1 cellular context compared by ENCODE assay signal in the genomic region with DNA sequence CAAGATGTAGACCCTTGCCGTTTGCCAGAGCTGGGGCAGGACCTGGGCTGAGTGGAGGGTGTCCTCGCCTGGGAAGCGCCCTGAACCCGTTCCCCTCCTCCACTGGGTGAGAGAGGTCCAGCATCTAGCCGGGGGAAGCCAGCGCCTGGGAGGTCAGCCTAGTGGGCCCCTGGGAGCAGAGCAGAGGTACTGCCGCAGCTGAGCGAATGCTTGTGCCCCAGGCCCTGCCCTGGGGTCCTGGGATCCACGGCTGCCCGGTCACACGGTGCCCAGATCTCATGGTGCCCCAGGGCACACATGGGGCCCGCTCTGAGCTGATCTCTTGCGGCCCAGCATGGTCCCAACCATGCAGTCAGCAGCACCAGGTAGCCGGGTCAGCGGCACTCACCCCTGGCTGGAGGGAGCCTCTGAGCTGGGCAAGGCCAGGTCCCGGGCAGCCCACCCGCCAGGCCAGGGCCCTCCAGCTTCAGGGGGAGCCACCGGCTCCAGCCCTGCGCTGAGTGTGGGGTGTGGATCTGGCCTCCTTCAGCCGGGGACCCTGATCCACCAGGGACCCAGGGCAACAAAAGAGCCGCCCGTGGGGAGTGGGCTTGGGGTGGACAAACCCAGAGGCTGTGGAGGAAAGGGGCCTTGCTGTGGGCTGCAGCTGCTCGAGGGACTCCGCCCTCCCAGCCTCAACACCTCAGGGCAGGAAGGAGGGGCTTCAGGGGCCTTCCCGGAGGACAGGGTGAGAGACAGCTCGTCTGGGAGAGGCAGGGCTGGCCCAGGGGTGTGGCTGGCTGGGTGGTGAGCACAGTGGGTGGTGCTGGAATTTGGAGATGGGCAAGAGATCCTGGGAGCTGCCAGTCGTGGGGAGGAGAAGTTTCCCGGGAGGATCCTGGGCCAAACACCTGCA.
TF ChIP-seq lines count a peak whose summit lies in the region.

No MANE protein-coding gene starts in this region.

TF ChIP-seq in HEK293, 187 proteins besides CTCF, POLR2A, EP300 and RAD21 (continued from another document):
- TF ChIP-seq, protein P1, sequence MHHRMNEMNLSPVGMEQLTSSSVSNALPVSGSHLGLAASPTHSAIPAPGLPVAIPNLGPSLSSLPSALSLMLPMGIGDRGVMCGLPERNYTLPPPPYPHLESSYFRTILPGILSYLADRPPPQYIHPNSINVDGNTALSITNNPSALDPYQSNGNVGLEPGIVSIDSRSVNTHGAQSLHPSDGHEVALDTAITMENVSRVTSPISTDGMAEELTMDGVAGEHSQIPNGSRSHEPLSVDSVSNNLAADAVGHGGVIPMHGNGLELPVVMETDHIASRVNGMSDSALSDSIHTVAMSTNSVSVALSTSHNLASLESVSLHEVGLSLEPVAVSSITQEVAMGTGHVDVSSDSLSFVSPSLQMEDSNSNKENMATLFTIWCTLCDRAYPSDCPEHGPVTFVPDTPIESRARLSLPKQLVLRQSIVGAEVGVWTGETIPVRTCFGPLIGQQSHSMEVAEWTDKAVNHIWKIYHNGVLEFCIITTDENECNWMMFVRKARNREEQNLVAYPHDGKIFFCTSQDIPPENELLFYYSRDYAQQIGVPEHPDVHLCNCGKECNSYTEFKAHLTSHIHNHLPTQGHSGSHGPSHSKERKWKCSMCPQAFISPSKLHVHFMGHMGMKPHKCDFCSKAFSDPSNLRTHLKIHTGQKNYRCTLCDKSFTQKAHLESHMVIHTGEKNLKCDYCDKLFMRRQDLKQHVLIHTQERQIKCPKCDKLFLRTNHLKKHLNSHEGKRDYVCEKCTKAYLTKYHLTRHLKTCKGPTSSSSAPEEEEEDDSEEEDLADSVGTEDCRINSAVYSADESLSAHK (tag by site-specific recombination; IDR thresholded peaks at IDR 0.05), result no peak
- TF ChIP-seq, protein P2, sequence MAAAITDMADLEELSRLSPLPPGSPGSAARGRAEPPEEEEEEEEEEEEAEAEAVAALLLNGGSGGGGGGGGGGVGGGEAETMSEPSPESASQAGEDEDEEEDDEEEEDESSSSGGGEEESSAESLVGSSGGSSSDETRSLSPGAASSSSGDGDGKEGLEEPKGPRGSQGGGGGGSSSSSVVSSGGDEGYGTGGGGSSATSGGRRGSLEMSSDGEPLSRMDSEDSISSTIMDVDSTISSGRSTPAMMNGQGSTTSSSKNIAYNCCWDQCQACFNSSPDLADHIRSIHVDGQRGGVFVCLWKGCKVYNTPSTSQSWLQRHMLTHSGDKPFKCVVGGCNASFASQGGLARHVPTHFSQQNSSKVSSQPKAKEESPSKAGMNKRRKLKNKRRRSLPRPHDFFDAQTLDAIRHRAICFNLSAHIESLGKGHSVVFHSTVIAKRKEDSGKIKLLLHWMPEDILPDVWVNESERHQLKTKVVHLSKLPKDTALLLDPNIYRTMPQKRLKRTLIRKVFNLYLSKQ (tag by site-specific recombination; IDR thresholded peaks at IDR 0.05; ENCODE audit: borderline replicate concordance), result no peak
- TF ChIP-seq KLF1 (tag by site-specific recombination; IDR thresholded peaks at IDR 0.05), result peak; percentile 81
- TF ChIP-seq, protein P3, sequence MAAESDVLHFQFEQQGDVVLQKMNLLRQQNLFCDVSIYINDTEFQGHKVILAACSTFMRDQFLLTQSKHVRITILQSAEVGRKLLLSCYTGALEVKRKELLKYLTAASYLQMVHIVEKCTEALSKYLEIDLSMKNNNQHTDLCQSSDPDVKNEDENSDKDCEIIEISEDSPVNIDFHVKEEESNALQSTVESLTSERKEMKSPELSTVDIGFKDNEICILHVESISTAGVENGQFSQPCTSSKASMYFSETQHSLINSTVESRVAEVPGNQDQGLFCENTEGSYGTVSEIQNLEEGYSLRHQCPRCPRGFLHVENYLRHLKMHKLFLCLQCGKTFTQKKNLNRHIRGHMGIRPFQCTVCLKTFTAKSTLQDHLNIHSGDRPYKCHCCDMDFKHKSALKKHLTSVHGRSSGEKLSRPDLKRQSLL (tag by site-specific recombination; IDR thresholded peaks at IDR 0.05), result no peak
- TF ChIP-seq, protein P4, sequence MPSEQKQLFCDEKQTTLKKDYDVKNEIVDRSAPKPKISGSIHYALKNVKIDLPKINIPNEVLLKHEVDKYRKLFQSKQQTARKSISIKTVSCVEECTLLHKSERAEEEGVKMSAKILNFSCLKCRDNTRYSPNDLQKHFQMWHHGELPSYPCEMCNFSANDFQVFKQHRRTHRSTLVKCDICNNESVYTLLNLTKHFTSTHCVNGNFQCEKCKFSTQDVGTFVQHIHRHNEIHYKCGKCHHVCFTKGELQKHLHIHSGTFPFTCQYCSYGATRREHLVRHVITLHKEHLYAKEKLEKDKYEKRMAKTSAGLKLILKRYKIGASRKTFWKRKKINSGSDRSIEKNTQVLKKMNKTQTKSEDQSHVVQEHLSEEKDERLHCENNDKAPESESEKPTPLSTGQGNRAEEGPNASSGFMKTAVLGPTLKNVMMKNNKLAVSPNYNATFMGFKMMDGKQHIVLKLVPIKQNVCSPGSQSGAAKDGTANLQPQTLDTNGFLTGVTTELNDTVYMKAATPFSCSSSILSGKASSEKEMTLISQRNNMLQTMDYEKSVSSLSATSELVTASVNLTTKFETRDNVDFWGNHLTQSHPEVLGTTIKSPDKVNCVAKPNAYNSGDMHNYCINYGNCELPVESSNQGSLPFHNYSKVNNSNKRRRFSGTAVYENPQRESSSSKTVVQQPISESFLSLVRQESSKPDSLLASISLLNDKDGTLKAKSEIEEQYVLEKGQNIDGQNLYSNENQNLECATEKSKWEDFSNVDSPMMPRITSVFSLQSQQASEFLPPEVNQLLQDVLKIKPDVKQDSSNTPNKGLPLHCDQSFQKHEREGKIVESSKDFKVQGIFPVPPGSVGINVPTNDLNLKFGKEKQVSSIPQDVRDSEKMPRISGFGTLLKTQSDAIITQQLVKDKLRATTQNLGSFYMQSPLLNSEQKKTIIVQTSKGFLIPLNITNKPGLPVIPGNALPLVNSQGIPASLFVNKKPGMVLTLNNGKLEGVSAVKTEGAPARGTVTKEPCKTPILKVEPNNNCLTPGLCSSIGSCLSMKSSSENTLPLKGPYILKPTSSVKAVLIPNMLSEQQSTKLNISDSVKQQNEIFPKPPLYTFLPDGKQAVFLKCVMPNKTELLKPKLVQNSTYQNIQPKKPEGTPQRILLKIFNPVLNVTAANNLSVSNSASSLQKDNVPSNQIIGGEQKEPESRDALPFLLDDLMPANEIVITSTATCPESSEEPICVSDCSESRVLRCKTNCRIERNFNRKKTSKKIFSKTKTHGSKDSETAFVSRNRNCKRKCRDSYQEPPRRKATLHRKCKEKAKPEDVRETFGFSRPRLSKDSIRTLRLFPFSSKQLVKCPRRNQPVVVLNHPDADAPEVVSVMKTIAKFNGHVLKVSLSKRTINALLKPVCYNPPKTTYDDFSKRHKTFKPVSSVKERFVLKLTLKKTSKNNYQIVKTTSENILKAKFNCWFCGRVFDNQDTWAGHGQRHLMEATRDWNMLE (tag by site-specific recombination; conservative IDR thresholded peaks at IDR 0.05; ENCODE audit: low read depth), result no peak
